Comparison of ENCODE assay signal across 8 cellular contexts in genomic region chr5:64766934-64767333, GRCh38. TPM values are rescaled to one million over a fixed set of nuclear protein-coding genes. Genes with fewer than 3 reads are reported as not detected.
DNase-seq lines count a peak whose midpoint lies in the region; ATAC-seq and TF ChIP-seq lines count a peak whose summit lies in the region.

No MANE protein-coding gene starts in this region.

- H3K27me3 ChIP-seq in CD4-positive, CD25-positive, alpha-beta regulatory T cell (ENCODE audit: control insufficient read depth, insufficient read depth, low read length): no peaks in the 10 kb centered on the region

- peaks cover 8% of the 10 kb centered on the region for H3K36me3 Mint-ChIP-seq in CD4-positive, CD25-positive, alpha-beta regulatory T cell
- H3K36me3 Mint-ChIP-seq in central memory CD8-positive, alpha-beta T cell (ENCODE audit: insufficient read depth): peaks cover 15% of the 10 kb centered on the region
- peaks cover 22% of the 10 kb centered on the region for H3K36me3 Mint-ChIP-seq in nephron progenitor cell (ENCODE audit: low read depth)

- peak overlapping the region; percentile 95 to 100 (median 98) for H3K4me3 Mint-ChIP-seq in CD4-positive, CD25-positive, alpha-beta regulatory T cell
- H3K4me3 Mint-ChIP-seq in central memory CD8-positive, alpha-beta T cell: peak overlapping the region; percentile 96
- peak overlapping the region; percentile 99 for H3K4me3 Mint-ChIP-seq in nephron progenitor cell

- H3K4me1 Mint-ChIP-seq in CD4-positive, CD25-positive, alpha-beta regulatory T cell: peaks cover 19 to 72% (median 58%) of the 10 kb centered on the region in 4 donors
- peaks cover 52% of the 10 kb centered on the region for H3K4me1 Mint-ChIP-seq in central memory CD8-positive, alpha-beta T cell
- H3K4me1 Mint-ChIP-seq in nephron progenitor cell: peaks cover 35% of the 10 kb centered on the region

- peaks cover 7% of the 10 kb centered on the region for H3K36me3 ChIP-seq in CD4-positive, CD25-positive, alpha-beta regulatory T cell (ENCODE audit: control insufficient read depth, insufficient read depth, low read length)

- peaks cover 0 to 1% (median 0%) of the 10 kb centered on the region in 7 donors for H3K9me3 Mint-ChIP-seq in CD4-positive, CD25-positive, alpha-beta regulatory T cell
- H3K9me3 Mint-ChIP-seq in central memory CD8-positive, alpha-beta T cell: no peaks in the 10 kb centered on the region
- no peaks in the 10 kb centered on the region for H3K9me3 Mint-ChIP-seq in nephron progenitor cell

- peak overlapping the region; percentile 99 for H3K4me3 ChIP-seq in CD4-positive, CD25-positive, alpha-beta regulatory T cell (ENCODE audit: low read depth, low read length)

- ATAC-seq in CD4-positive, CD25-positive, alpha-beta regulatory T cell (ENCODE audit: low read depth in 2 of 2): no peak
- no peak for ATAC-seq in central memory CD8-positive, alpha-beta T cell (replicated peaks; ENCODE audit: extremely low read depth, poor library complexity, severe bottlenecking)
- ATAC-seq in GM21717 (IDR thresholded peaks at IDR 0.05; ENCODE audit: unreplicated experiment): no peak

- TF ChIP-seq CTCF in nephron progenitor cell (IDR thresholded peaks at IDR 0.05): no peak

- H3K27ac ChIP-seq in CD4-positive, CD25-positive, alpha-beta regulatory T cell (ENCODE audit: insufficient read depth, low read length, poor library complexity, severe bottlenecking): no peak overlapping the region

- peak overlapping the region; percentile 86 to 98 (median 90) for H3K27ac Mint-ChIP-seq in CD4-positive, CD25-positive, alpha-beta regulatory T cell
- no peak overlapping the region for H3K27ac Mint-ChIP-seq in central memory CD8-positive, alpha-beta T cell (ENCODE audit: low read depth)
- no peak overlapping the region for H3K27ac Mint-ChIP-seq in nephron progenitor cell

- no peaks in the 10 kb centered on the region for H3K27me3 Mint-ChIP-seq in CD4-positive, CD25-positive, alpha-beta regulatory T cell
- no peaks in the 10 kb centered on the region for H3K27me3 Mint-ChIP-seq in central memory CD8-positive, alpha-beta T cell
- H3K27me3 Mint-ChIP-seq in nephron progenitor cell (ENCODE audit: low read depth, poor library complexity): no peaks in the 10 kb centered on the region

- DNase-seq in CD4-positive, CD25-positive, alpha-beta regulatory T cell: no peak
- peak; percentile 14 to 34 for DNase-seq in Kasumi-1 (lab: John Stamatoyannopoulos, UW)
- no peak for DNase-seq in central memory CD8-positive, alpha-beta T cell (ENCODE audit: low spot score in 2 of 2)
- DNase-seq in nephron progenitor cell: no peak
- DNase-seq in NCI-H146 treated with DMSO at 0.1 percent for 48 hours (lab: John Stamatoyannopoulos, UW; ENCODE audit: unreplicated experiment): no peak
- no peak for DNase-seq in NCI-H1092 (lab: John Stamatoyannopoulos, UW)
- no peak for DNase-seq in NCI-H187 treated with DMSO at 0.1 percent for 48 hours (lab: John Stamatoyannopoulos, UW)

- H3K4me1 ChIP-seq in CD4-positive, CD25-positive, alpha-beta regulatory T cell (ENCODE audit: control insufficient read depth, insufficient read depth, low read length, poor library complexity, severe bottlenecking): peaks cover 35% of the 10 kb centered on the region

- H3K9me3 ChIP-seq in CD4-positive, CD25-positive, alpha-beta regulatory T cell (ENCODE audit: control insufficient read depth in 2 of 2, low read length in 2 of 2): no peaks in the 10 kb centered on the region

RNA-seq across cellular contexts. Expression of gene SREK1IP1, which starts 1.6 kb away (rescaled TPM):
- 31.6 TPM for total RNA-seq in CD4-positive, CD25-positive, alpha-beta regulatory T cell
- polyA plus RNA-seq in CD4-positive, CD25-positive, alpha-beta regulatory T cell: 10 to 100 TPM; 30.1 to 38.3 (median 33.5) TPM

RNA-seq across cellular contexts. Expression of gene CWC27, which starts 1.8 kb away (rescaled TPM):
- 28.2 TPM for total RNA-seq in CD4-positive, CD25-positive, alpha-beta regulatory T cell
- 10 to 100 TPM; 22.4 to 33.4 (median 27.4) TPM for polyA plus RNA-seq in CD4-positive, CD25-positive, alpha-beta regulatory T cell

Comparison
In these comparisons a context has a peak if more than half of its experiments do, and no peak if none do; other contexts are left out.
1. DNase-seq: peak in Kasumi-1 (2 of 2); none in CD4-positive, CD25-positive, alpha-beta regulatory T cell (0 of 3), central memory CD8-positive, alpha-beta T cell (0 of 2), nephron progenitor cell (single experiment), NCI-H146 treated with DMSO at 0.1 percent for 48 hours (single experiment), NCI-H1092 (single experiment) and NCI-H187 treated with DMSO at 0.1 percent for 48 hours (single experiment).
2. H3K27ac Mint-ChIP-seq: peak in CD4-positive, CD25-positive, alpha-beta regulatory T cell (3 of 3); none in central memory CD8-positive, alpha-beta T cell (single experiment) and nephron progenitor cell (single experiment).
3. Peak in every context shown above with its lines, with median percentiles within 50 percentile points of each other: H3K4me3 Mint-ChIP-seq.